10 cellular contexts compared by ENCODE assay signal in genomic region chr16:85675528-85675927, GRCh38. TPM values are rescaled to one million over a fixed set of nuclear protein-coding genes. Genes with fewer than 3 reads are reported as not detected.
DNase-seq lines count a peak whose midpoint lies in the region; ATAC-seq and TF ChIP-seq lines count a peak whose summit lies in the region.
"Had no signal": no experiment of that assay in that cellular context is flagged by ENCODE, and none has a peak within 500 bp of the region (broad histone marks: within the 10 kb centered on the region; RNA-seq: fewer than 3 reads in every experiment).

No MANE protein-coding gene starts in this region.

- no peak overlapping the region for H3K4ac ChIP-seq in IMR-90 (ENCODE audit: low read depth, low read length)

- peak; percentile 48 for TF ChIP-seq RAD21 in IMR-90 (IDR thresholded peaks at IDR 0.05; ENCODE audit: low read length)

- H4K91ac ChIP-seq in IMR-90 (ENCODE audit: insufficient read depth, low read depth, low read length): no peak overlapping the region

- no peak overlapping the region for H2BK5ac ChIP-seq in IMR-90 (ENCODE audit: low read depth, low read length, poor library complexity, severe bottlenecking)

- no peak overlapping the region for H2BK120ac ChIP-seq in IMR-90 (ENCODE audit: low read depth, low read length)

- peak overlapping the region; percentile 56 for H3K27ac Mint-ChIP-seq in activated CD8-positive, alpha-beta T cell treated with anti-CD3 and anti-CD28 coated beads, Interleukin-2, amount 10 ng/mL, durations not matched to agents 7 days and 5 days
- H3K27ac Mint-ChIP-seq: activated naive CD4-positive, alpha-beta T cell treated with anti-CD3 and anti-CD28 coated beads for 36 hours had no signal

- no peak overlapping the region for H4K8ac ChIP-seq in IMR-90 (ENCODE audit: low read depth in 2 of 2, low read length in 2 of 2)

- CTCF ChIA-PET in IMR-90 (lab: Yijun Ruan, JAX): interaction anchor here (0.7 to 1.1 kb wide), 3 partner anchors 14 to 207 kb away, joined by 3 read pairs; no protein-coding TSS in a partner anchor
- CTCF ChIA-PET in activated CD8-positive, alpha-beta T cell treated with anti-CD3 and anti-CD28 coated beads, Interleukin-2, amount 10 ng/mL, durations not matched to agents 7 days and 5 days (lab: Charles Lee): interaction anchor here (0.9 to 1.4 kb wide), 3 partner anchors 40 to 59 kb away, joined by 3 to 5 read pairs (median 4); no protein-coding TSS in a partner anchor

- H3K79me1 ChIP-seq in IMR-90 (ENCODE audit: low read depth in 1 of 2, low read length in 2 of 2): peaks cover 6 to 16% of the 10 kb centered on the region in 2 experiments; a peak in 3 of 4 replicates

- no peak overlapping the region for H2AK9ac ChIP-seq in IMR-90 (replicated peaks; ENCODE audit: low read depth, low read length, poor library complexity)

- no peaks in the 10 kb centered on the region for H3K27me3 Mint-ChIP-seq in activated CD8-positive, alpha-beta T cell treated with anti-CD3 and anti-CD28 coated beads, Interleukin-2, amount 10 ng/mL, durations not matched to agents 7 days and 5 days (ENCODE audit: low read depth)

- no peak overlapping the region for H2BK20ac ChIP-seq in IMR-90 (ENCODE audit: low read depth, low read length)

- peaks cover 13% of the 10 kb centered on the region for H4K20me1 ChIP-seq in IMR-90 (ENCODE audit: insufficient read depth, low read length)

- dilution Hi-C loops in IMR-90 (cut with HindIII; ENCODE audit: low sequenced_read_pairs, unreplicated experiment): no loop called here

- H3K4me3 ChIP-seq in IMR-90 (ENCODE audit: insufficient read depth, low read depth, low read length) (no peak overlapping the region), right lobe of liver (no peak overlapping the region)
- H3K4me3 ChIP-seq: ovary had no signal

- H3K23ac ChIP-seq in IMR-90 (ENCODE audit: low read depth, low read length): no peak overlapping the region

- peaks cover 11% of the 10 kb centered on the region for H3K4me1 ChIP-seq in IMR-90 (ENCODE audit: control insufficient read depth, insufficient read depth, low read length)
- peaks cover 0 to 31% (median 17%) of the 10 kb centered on the region in 4 donors for H3K4me1 ChIP-seq in right lobe of liver

- TF ChIP-seq POLR2A in IMR-90 (IDR thresholded peaks at IDR 0.05; ENCODE audit: low read depth, low read length) (no peak), right lobe of liver (IDR thresholded peaks at IDR 0.05) (no peak)

- H4K5ac ChIP-seq in IMR-90 (ENCODE audit: low read depth, low read length): no peak overlapping the region

- H2AFZ ChIP-seq in IMR-90 (replicated peaks; ENCODE audit: low read length, poor library complexity): no peak overlapping the region

- H3K14ac ChIP-seq in IMR-90 (replicated peaks; ENCODE audit: low read depth, low read length): no peak overlapping the region

- POLR2A ChIA-PET in IMR-90 (lab: Charles Lee; ENCODE audit: unreplicated experiment): no interaction called here
- POLR2A ChIA-PET in activated CD8-positive, alpha-beta T cell treated with anti-CD3 and anti-CD28 coated beads, Interleukin-2, amount 10 ng/mL, durations not matched to agents 7 days and 5 days (lab: Charles Lee): no interaction called here

- ATAC-seq in IMR-90 (ENCODE audit: low read depth) (peak; percentile 53), right lobe of liver (no peak), HG02642 (IDR thresholded peaks at IDR 0.05; ENCODE audit: poor library complexity, unreplicated experiment) (no peak)
- ATAC-seq in activated CD8-positive, alpha-beta T cell treated with anti-CD3 and anti-CD28 coated beads, Interleukin-2, amount 10 ng/mL, durations not matched to agents 7 days and 5 days: no peak

- TF ChIP-seq CTCF in IMR-90 (conservative IDR thresholded peaks at IDR 0.05; ENCODE audit: low read depth, low read length) (peak; percentile 57), right lobe of liver (IDR thresholded peaks at IDR 0.05) (peak; percentile 30 to 43 (median 38))

- H2AK5ac ChIP-seq in IMR-90 (ENCODE audit: low read depth, low read length): no peak overlapping the region

- H3K9me3 ChIP-seq in IMR-90 (ENCODE audit: control insufficient read depth, insufficient read depth, low read length) (no peaks in the 10 kb centered on the region), right lobe of liver (no peaks in the 10 kb centered on the region)
- H3K9me3 ChIP-seq: ovary had no signal

- H3K9me1 ChIP-seq in IMR-90 (ENCODE audit: insufficient read depth, low read length): no peaks in the 10 kb centered on the region

- peak; percentile 29 for DNase-seq in Caki2 (ENCODE audit: low read depth)
- DNase-seq in IMR-90: peak; percentile 56
- no peak for DNase-seq in activated CD8-positive, alpha-beta T cell treated with anti-CD3 and anti-CD28 coated beads, Interleukin-2, amount 10 ng/mL, durations not matched to agents 7 days and 5 days
- DNase-seq in right lobe of liver: no peak
- DNase-seq in D341Med (ENCODE audit: low spot score): no peak
- no peak for DNase-seq in stimulated activated CD4-positive, alpha-beta T cell treated with anti-CD3 and anti-CD28 coated beads, Interleukin-2, amount 100 ng/mL, for 24 hours
- no peak for DNase-seq in activated effector memory CD4-positive, alpha-beta T cell treated with anti-CD3 and anti-CD28 coated beads, Interleukin-2, amount 50 U/mL, for 16 hours
- DNase-seq: activated naive CD4-positive, alpha-beta T cell treated with anti-CD3 and anti-CD28 coated beads for 36 hours had no signal

- H3K36me3 ChIP-seq in IMR-90 (ENCODE audit: control insufficient read depth, insufficient read depth, low read length) (peaks cover 38% of the 10 kb centered on the region), right lobe of liver (peaks cover 0 to 24% (median 11%) of the 10 kb centered on the region in 4 donors)
- H3K36me3 ChIP-seq: ovary had no signal

- no peak overlapping the region for H3K4me2 ChIP-seq in IMR-90 (ENCODE audit: low read depth, low read length)

- intact Hi-C loops in IMR-90 (cut with micrococcal nuclease) (loop anchor here (2.0 to 5.0 kb wide), 3 partner anchors 43 to 341 kb away; partner anchors contain the start of genes COX4I1 and EMC8), right lobe of liver (cut with DNase I) (no loop called here)

- peaks cover 4% of the 10 kb centered on the region for H3K4me1 Mint-ChIP-seq in activated CD8-positive, alpha-beta T cell treated with anti-CD3 and anti-CD28 coated beads, Interleukin-2, amount 10 ng/mL, durations not matched to agents 7 days and 5 days (ENCODE audit: low read depth)

- no peak overlapping the region for H3K9ac ChIP-seq in IMR-90 (ENCODE audit: low read depth, low read length)

- H3K56ac ChIP-seq in IMR-90 (ENCODE audit: extremely low read depth, insufficient read depth, low read length): no peak overlapping the region

- WGBS in IMR-90 (ENCODE audit: extremely low coverage in 2 of 2, insufficient read length in 1 of 2), 2 experiments: 17% methylated on average over 1 of the region's 1 CpG; no CpG with 5 or more reads in 1 of the 2 experiments
- 6% methylated on average over 1 of the region's 1 CpG for WGBS in right lobe of liver (ENCODE audit: insufficient coverage, low coverage, low lambda C conversion rate, missing lambda C conversion rate)

- H3K9me3 Mint-ChIP-seq in activated CD8-positive, alpha-beta T cell treated with anti-CD3 and anti-CD28 coated beads, Interleukin-2, amount 10 ng/mL, durations not matched to agents 7 days and 5 days (ENCODE audit: insufficient read depth): no peaks in the 10 kb centered on the region
- H3K9me3 Mint-ChIP-seq: activated naive CD4-positive, alpha-beta T cell treated with anti-CD3 and anti-CD28 coated beads for 36 hours had no signal

- no peak overlapping the region for H3K18ac ChIP-seq in IMR-90 (ENCODE audit: low read depth, low read length)

- H3K36me3 Mint-ChIP-seq in activated CD8-positive, alpha-beta T cell treated with anti-CD3 and anti-CD28 coated beads, Interleukin-2, amount 10 ng/mL, durations not matched to agents 7 days and 5 days (ENCODE audit: low read depth): peaks cover 70% of the 10 kb centered on the region

- no peak overlapping the region for H3K27ac ChIP-seq in IMR-90 (ENCODE audit: insufficient read depth, low read length)
- no peak overlapping the region for H3K27ac ChIP-seq in right lobe of liver

- BruUV-seq in IMR-90 (replicated peaks; lab: Mats Ljungman, UMichigan): no TSS peak

- H2BK15ac ChIP-seq in IMR-90 (ENCODE audit: low read depth, low read length): no peak overlapping the region

- H3K4me3 Mint-ChIP-seq in activated CD8-positive, alpha-beta T cell treated with anti-CD3 and anti-CD28 coated beads, Interleukin-2, amount 10 ng/mL, durations not matched to agents 7 days and 5 days: no peak overlapping the region
- H3K4me3 Mint-ChIP-seq: activated naive CD4-positive, alpha-beta T cell treated with anti-CD3 and anti-CD28 coated beads for 36 hours had no signal

- in situ Hi-C loops in Caki2 (cut with HindIII; ENCODE audit: low pct_unique_long_range_greater_than_20kb, low sequenced_read_pairs) (no loop called here), IMR-90 (cut with MboI; ENCODE audit: low sequenced_read_pairs) (no loop called here)

- H3K27me3 ChIP-seq in IMR-90 (ENCODE audit: control insufficient read depth, insufficient read depth, low read length) (no peaks in the 10 kb centered on the region), right lobe of liver (no peaks in the 10 kb centered on the region)
- H3K27me3 ChIP-seq: ovary had no signal

TF ChIP-seq in IMR-90, 13 proteins besides CTCF, POLR2A, EP300 and RAD21:
- TF ChIP-seq SMC3 (IDR thresholded peaks at IDR 0.05; ENCODE audit: low read depth, low read length) (peak; percentile 60), CHD1 (IDR thresholded peaks at IDR 0.05; ENCODE audit: low read depth, low read length) (no peak), MXI1 (IDR thresholded peaks at IDR 0.05; ENCODE audit: borderline replicate concordance, low read depth, low read length) (peak; percentile 64; the same call in 1 of the 2 replicates), USF2 (IDR thresholded peaks at IDR 0.05; ENCODE audit: low read depth, low read length) (0 out of 2 replicates have a peak, but pooled peaks have one; percentile 5)
TF ChIP-seq in IMR-90: peak in this region for 3.

RNA-seq across cellular contexts. Expression of gene GINS2, which starts 13.2 kb away (rescaled TPM):
- total RNA-seq in Caki2 (2014; rRNA removed; shearing (Covaris generic); ENCODE audit: low replicate concordance): 27.0 and 37.3 TPM in 2 replicates
- total RNA-seq in IMR-90 (2012; rRNA removed): 12.8 and 13.4 TPM in 2 replicates
- 11.3 and 12.0 TPM in 2 replicates for polyA plus RNA-seq in IMR-90 (2012; rRNA removed)
- polyA plus RNA-seq in IMR-90 (2012; cell fraction: cytosol; rRNA removed): 4.0 and 9.5 TPM in 2 replicates
- polyA plus RNA-seq in IMR-90 (2012; cell fraction: nucleus; rRNA removed; ENCODE audit: low replicate concordance): 1.7 and 3.6 TPM in 2 replicates
- total RNA-seq in activated CD8-positive, alpha-beta T cell treated with anti-CD3 and anti-CD28 coated beads, Interleukin-2, amount 10 ng/mL, durations not matched to agents 7 days and 5 days: 10 to 100 TPM; 51.3 to 53.5 TPM
- 1 to 10 TPM in 4 of 6 experiments, under 1 TPM in 2; 0.49 to 4.7 (median 1.3) TPM for total RNA-seq in right lobe of liver

Comparison
In these comparisons a context has a peak if more than half of its experiments do, and no peak if none do; other contexts are left out.
1. DNase-seq: peak in Caki2 (single experiment) and IMR-90 (single experiment); none in activated CD8-positive, alpha-beta T cell treated with anti-CD3 and anti-CD28 coated beads, Interleukin-2, amount 10 ng/mL, durations not matched to agents 7 days and 5 days (single experiment), right lobe of liver (0 of 3), D341Med (single experiment), stimulated activated CD4-positive, alpha-beta T cell treated with anti-CD3 and anti-CD28 coated beads, Interleukin-2, amount 100 ng/mL, for 24 hours (0 of 2) and activated effector memory CD4-positive, alpha-beta T cell treated with anti-CD3 and anti-CD28 coated beads, Interleukin-2, amount 50 U/mL, for 16 hours (single experiment).